In genomic region chr17:17002731-17003715, GRCh38 we compare ENCODE assay signal across 1 cellular context.
A peak's percentile ranks its signal among the peaks of the same experiment; 100 is the strongest.
TF ChIP-seq lines count a peak whose summit lies in the region.

No MANE protein-coding gene starts in this region.

TF ChIP-seq in WTC11, 78 proteins besides CTCF, POLR2A, EP300 and RAD21:
- peak; percentile 47; the same call in 1 of the 2 replicates for TF ChIP-seq ZNF423 (CRISPR knock-in tag; IDR thresholded peaks at IDR 0.05)
